ENCODE assay signal across 8 cellular contexts in genomic region chr10:86711237-86711956, GRCh38. TPM values are rescaled to one million over a fixed set of nuclear protein-coding genes. Genes with fewer than 3 reads are reported as not detected.
DNase-seq lines count a peak whose midpoint lies in the region; ATAC-seq and TF ChIP-seq lines count a peak whose summit lies in the region.

No MANE protein-coding gene starts in this region.

- H2AFZ ChIP-seq in KMS-11 (ENCODE audit: low read depth) = peak overlapping the region; percentile 100

- no peaks in the 10 kb centered on the region for H3K79me2 ChIP-seq in KMS-11 (ENCODE audit: insufficient read depth, low read depth)

- H3K27ac ChIP-seq in KMS-11 (peak overlapping the region; percentile 57), SJSA1 (peak overlapping the region; percentile 92), temporal lobe (ENCODE audit: low read depth, low read length) (peak overlapping the region; percentile 95)

- peak; percentile 88 for ATAC-seq in GM21786 (IDR thresholded peaks at IDR 0.05; ENCODE audit: unreplicated experiment)
- peak; percentile 97 for ATAC-seq in omental fat pad (ENCODE audit: low FRiP score)

- H3K4me1 ChIP-seq in KMS-11 (ENCODE audit: low read depth, poor library complexity, severe bottlenecking) (peaks cover 14% of the 10 kb centered on the region), SJSA1 (replicated peaks) (peaks cover 18% of the 10 kb centered on the region)

- no peak overlapping the region for H3K4me3 ChIP-seq in KMS-11 (IDR thresholded peaks at IDR 0.05; ENCODE audit: insufficient read depth, low read depth, low read length)
- H3K4me3 ChIP-seq in SJSA1 = peak overlapping the region; percentile 68

- H3K27me3 ChIP-seq in KMS-11 (ENCODE audit: insufficient read depth, low read depth) (no peaks in the 10 kb centered on the region), SJSA1 (replicated peaks) (no peaks in the 10 kb centered on the region)

- peak overlapping the region; percentile 79 for H3K4me2 ChIP-seq in KMS-11

- H3K9ac ChIP-seq in KMS-11 = peak overlapping the region; percentile 71

- no peaks in the 10 kb centered on the region for H4K20me1 ChIP-seq in KMS-11 (ENCODE audit: insufficient read depth)

- H3K36me3 ChIP-seq in KMS-11 (ENCODE audit: insufficient read depth) (no peaks in the 10 kb centered on the region), SJSA1 (0 out of 2 replicates have a peak, but pooled peaks cover 2% of the 10 kb centered on the region)

- DNase-seq in ELR (ENCODE audit: low read depth) = peak; percentile 91
- peak; percentile 91 to 98 for DNase-seq in SJSA1 (ENCODE audit: low read depth in 1 of 2, low spot score in 2 of 2)
- DNase-seq in activated naive CD4-positive, alpha-beta T cell treated with Interleukin-2 at 50 U/mL for 16 hours = peak; percentile 86
- peak; percentile 91 for DNase-seq in germinal center (ENCODE audit: low spot score)
- peak; percentile 36 for DNase-seq in omental fat pad (ENCODE audit: low spot score)

- 0 out of 2 replicates have a peak, but pooled peaks cover 2% of the 10 kb centered on the region for H3K9me3 ChIP-seq in SJSA1 (replicated peaks)

- TF ChIP-seq CTCF in KMS-11 (conservative IDR thresholded peaks at IDR 0.05; ENCODE audit: low read depth, low read length) (peak; percentile 66; the same call in 1 of the 2 replicates), omental fat pad (IDR thresholded peaks at IDR 0.05) (no peak)

RNA-seq across cellular contexts. Expression of gene LDB3, which starts 43.1 kb away (rescaled TPM):
- 1.1 and 1.4 TPM in 2 replicates for total RNA-seq in SJSA1 (2014; rRNA removed; shearing (Covaris generic))
- total RNA-seq in omental fat pad (10 to 100 TPM in 1 of 4 donors, under 1 TPM in 3; 0.56 to 22.4 (median 0.65) TPM), temporal lobe (0.25 TPM)

RNA-seq across cellular contexts. Expression of gene BMPR1A, which starts 45.0 kb away (rescaled TPM):
- total RNA-seq in SJSA1 (2014; rRNA removed; shearing (Covaris generic)) = 35.3 and 53.4 TPM in 2 replicates
- 10 to 100 TPM; 26.5 to 44.9 (median 37.1) TPM for total RNA-seq in omental fat pad
- 45.0 TPM for total RNA-seq in temporal lobe

RNA-seq across cellular contexts. Expression of gene OPN4, which starts 57.0 kb away (rescaled TPM):
- not detected in 2 replicates for total RNA-seq in SJSA1 (2014; rRNA removed; shearing (Covaris generic))
- total RNA-seq in omental fat pad (1 to 10 TPM in 1 of 4 donors, not detected in 3; 1.1 TPM), temporal lobe (not detected)

Comparison
In these comparisons a context has a peak if more than half of its experiments do, and no peak if none do; other contexts are left out.
1. DNase-seq: peak in every context shown above with its lines; median percentile 94 in SJSA1; 91 in ELR; 91 in germinal center; 86 in activated naive CD4-positive, alpha-beta T cell treated with Interleukin-2 at 50 U/mL for 16 hours; 36 in omental fat pad.